24 cellular contexts compared by ENCODE assay signal in the genomic region with DNA sequence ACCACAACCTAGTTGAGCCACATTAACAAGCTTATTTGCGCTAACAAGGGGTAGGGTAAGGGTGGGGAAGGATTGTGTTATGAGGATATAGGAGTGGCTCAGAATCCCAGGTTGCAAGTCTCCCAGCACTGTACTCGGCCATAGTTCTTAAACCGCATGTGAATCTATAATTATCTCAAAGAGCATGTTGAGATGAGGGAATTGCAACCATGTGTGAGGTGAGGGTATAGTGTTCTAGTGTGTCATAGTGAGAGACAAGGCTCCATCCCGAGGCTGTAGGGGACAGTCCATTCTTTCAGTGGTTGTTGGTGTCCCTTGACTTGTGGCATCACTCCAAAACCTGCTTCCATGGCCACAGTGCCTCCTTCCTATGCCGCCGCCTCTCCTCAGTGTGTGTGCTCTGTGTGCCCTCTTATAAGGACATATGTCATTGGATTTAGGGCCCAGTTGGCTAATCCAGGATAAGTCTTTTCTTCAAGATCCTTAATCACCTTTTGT. TPM values are rescaled to one million over a fixed set of nuclear protein-coding genes. Genes with fewer than 3 reads are reported as not detected.
DNase-seq lines count a peak whose midpoint lies in the region; ATAC-seq and TF ChIP-seq lines count a peak whose summit lies in the region.
"Had no signal": no experiment of that assay in that cellular context is flagged by ENCODE, and none has a peak within 500 bp of the region (broad histone marks: within the 10 kb centered on the region; RNA-seq: fewer than 3 reads in every experiment).

No MANE protein-coding gene starts in this region.

- DNase-seq in NCI-H524 treated with DMSO at 0.1 percent for 48 hours (lab: John Stamatoyannopoulos, UW): peak; percentile 97
- no peak for DNase-seq in Right ventricle myocardium superior
- no peak for DNase-seq in nephron progenitor cell
- DNase-seq in iPS-NIHi7 (ENCODE audit: extremely low spot score): no peak
- no peak for DNase-seq in NCI-H345 (lab: John Stamatoyannopoulos, UW)
- DNase-seq in Ammon's horn (ENCODE audit: low spot score): no peak
- DNase-seq: activated CD4-positive, alpha-beta T cell treated with anti-CD3 and anti-CD28 coated beads, Interleukin-2, amount 50 U/mL, for 48 hours; activated CD4-positive, CD25-positive, alpha-beta regulatory T cell; activated naive CD8-positive, alpha-beta T cell treated with anti-CD3 and anti-CD28 coated beads, Interleukin-2, amount 50 U/mL, for 24 hours; CD4-positive, CD25-positive, alpha-beta regulatory T cell; effector memory CD4-positive, alpha-beta T cell; Karpas-422; naive thymus-derived CD8-positive, alpha-beta T cell; NCI-H1694; NCI-H226; pancreas; sigmoid colon; T1000 had no signal

- peaks cover 14% of the 10 kb centered on the region for H3K36me3 Mint-ChIP-seq in nephron progenitor cell (ENCODE audit: low read depth)

- peaks cover 4% of the 10 kb centered on the region for H3K9me3 Mint-ChIP-seq in nephron progenitor cell
- H3K9me3 Mint-ChIP-seq: activated naive CD8-positive, alpha-beta T cell treated with anti-CD3 and anti-CD28 coated beads, Interleukin-2, amount 50 U/mL, for 24 hours; CD4-positive, CD25-positive, alpha-beta regulatory T cell; naive thymus-derived CD8-positive, alpha-beta T cell had no signal

- peaks cover 3% of the 10 kb centered on the region for H3K27me3 Mint-ChIP-seq in nephron progenitor cell (ENCODE audit: low read depth, poor library complexity)
- H3K27me3 Mint-ChIP-seq: activated naive CD8-positive, alpha-beta T cell treated with anti-CD3 and anti-CD28 coated beads, Interleukin-2, amount 50 U/mL, for 24 hours; CD4-positive, CD25-positive, alpha-beta regulatory T cell; naive thymus-derived CD8-positive, alpha-beta T cell had no signal

- H3K9me3 ChIP-seq in BLaER1: no peaks in the 10 kb centered on the region
- H3K9me3 ChIP-seq: esophagus muscularis mucosa, gastroesophageal sphincter, pancreas, sigmoid colon had no signal

- H3K4me3 ChIP-seq in BLaER1: no peak overlapping the region
- H3K4me3 ChIP-seq: esophagus muscularis mucosa, gastroesophageal sphincter, pancreas, sigmoid colon had no signal

- no peaks in the 10 kb centered on the region for H3K27me3 ChIP-seq in BLaER1
- H3K27me3 ChIP-seq: esophagus muscularis mucosa, gastroesophageal sphincter, pancreas, sigmoid colon had no signal

- peak; percentile 23 for ATAC-seq in Right ventricle myocardium superior (ENCODE audit: poor library complexity)
- no peak for ATAC-seq in GM21528 (IDR thresholded peaks at IDR 0.05; ENCODE audit: low FRiP score, unreplicated experiment)
- ATAC-seq: activated naive CD8-positive, alpha-beta T cell treated with anti-CD3 and anti-CD28 coated beads, Interleukin-2, amount 50 U/mL, for 24 hours; gastroesophageal sphincter; HCT116; naive thymus-derived CD8-positive, alpha-beta T cell; pancreas had no signal

- peak overlapping the region; percentile 34 for H3K4me2 ChIP-seq in BLaER1

- intact Hi-C loops in Right ventricle myocardium superior (cut with DNase I): no loop called here

- peaks cover 53% of the 10 kb centered on the region for H3K4me1 ChIP-seq in BLaER1
- H3K4me1 ChIP-seq: sigmoid colon had no signal

- no peak overlapping the region for H3K9ac ChIP-seq in BLaER1

- no peak for TF ChIP-seq CTCF in nephron progenitor cell (IDR thresholded peaks at IDR 0.05)

- no peak overlapping the region for H3K4me3 Mint-ChIP-seq in nephron progenitor cell
- H3K4me3 Mint-ChIP-seq: activated naive CD8-positive, alpha-beta T cell treated with anti-CD3 and anti-CD28 coated beads, Interleukin-2, amount 50 U/mL, for 24 hours; CD4-positive, CD25-positive, alpha-beta regulatory T cell; naive thymus-derived CD8-positive, alpha-beta T cell had no signal

- peaks cover 70% of the 10 kb centered on the region for H3K4me1 Mint-ChIP-seq in nephron progenitor cell
- H3K4me1 Mint-ChIP-seq: activated naive CD8-positive, alpha-beta T cell treated with anti-CD3 and anti-CD28 coated beads, Interleukin-2, amount 50 U/mL, for 24 hours had no signal

- no peaks in the 10 kb centered on the region for H4K20me1 ChIP-seq in BLaER1

- peak overlapping the region; percentile 86 for H3K27ac Mint-ChIP-seq in nephron progenitor cell
- H3K27ac Mint-ChIP-seq: activated naive CD8-positive, alpha-beta T cell treated with anti-CD3 and anti-CD28 coated beads, Interleukin-2, amount 50 U/mL, for 24 hours; CD4-positive, CD25-positive, alpha-beta regulatory T cell had no signal

- H3K27ac ChIP-seq in BLaER1: no peak overlapping the region
- H3K27ac ChIP-seq: esophagus muscularis mucosa, gastroesophageal sphincter, sigmoid colon had no signal

- H3K36me3 ChIP-seq in BLaER1: peaks cover 16% of the 10 kb centered on the region
- H3K36me3 ChIP-seq: pancreas had no signal

RNA-seq across cellular contexts. Expression of a gene that starts 22.7 kb away (rescaled TPM):
- 492 TPM for total RNA-seq in Right ventricle myocardium superior

RNA-seq across cellular contexts. Expression of a gene that starts 38.3 kb away (rescaled TPM):
- 36.7 TPM for total RNA-seq in Right ventricle myocardium superior

RNA-seq across cellular contexts. Expression of a gene that starts 39.0 kb away (rescaled TPM):
- total RNA-seq in Right ventricle myocardium superior: 341 TPM

RNA-seq across cellular contexts. Expression of a gene that starts 52.8 kb away (rescaled TPM):
- total RNA-seq in Right ventricle myocardium superior: not detected
- total RNA-seq: CD4-positive, CD25-positive, alpha-beta regulatory T cell; gastroesophageal sphincter; kidney epithelial cell; naive thymus-derived CD8-positive, alpha-beta T cell had no signal
